20 cellular contexts compared by ENCODE assay signal in genomic region chr6:128499079-128499705, GRCh38. TPM values are rescaled to one million over a fixed set of nuclear protein-coding genes. Genes with fewer than 3 reads are reported as not detected.
DNase-seq lines count a peak whose midpoint lies in the region; ATAC-seq and TF ChIP-seq lines count a peak whose summit lies in the region.
"Had no signal": no experiment of that assay in that cellular context is flagged by ENCODE, and none has a peak within 500 bp of the region (broad histone marks: within the 10 kb centered on the region; RNA-seq: fewer than 3 reads in every experiment).

No MANE protein-coding gene starts in this region.

- peak overlapping the region in 1 of 2 donors; percentile 62 for H3K9ac ChIP-seq in colonic mucosa (ENCODE audit: low read depth in 2 of 2, low read length in 2 of 2)
- peak overlapping the region; percentile 13 to 73 for H3K9ac ChIP-seq in liver (ENCODE audit: low read depth in 1 of 2, low read length in 2 of 2)
- H3K9ac ChIP-seq: BLaER1 treated with 17β-estradiol and CSF1 and Interleukin-3, amounts not matched to agents 10 nM and 100 nM; GM23248 had no signal

- TF ChIP-seq POLR2A in breast epithelium (IDR thresholded peaks at IDR 0.05), result no peak

- H3K9me3 Mint-ChIP-seq in MCF 10A (ENCODE audit: unreplicated experiment), result no peaks in the 10 kb centered on the region
- H3K9me3 Mint-ChIP-seq in activated CD8-positive, alpha-beta memory T cell treated with anti-CD3 and anti-CD28 coated beads, Interleukin-2, amount 10 ng/mL, durations not matched to agents 7 days and 5 days (ENCODE audit: low read depth), result no peaks in the 10 kb centered on the region
- H3K9me3 Mint-ChIP-seq: activated T-helper 1 cell treated with anti-CD3 and anti-CD28 coated beads, Interleukin-12 subunit alpha, Interleukin-12 subunit beta, Interleukin-2, Interleukin-4 antibody, amounts not matched to agents 30 ng/mL and 10 ng/mL and 1 ng/mL, durations not matched to agents 14 hours and 24 hours and 36 hours; IgD-negative memory B cell; natural killer cell had no signal

- peaks cover 16% of the 10 kb centered on the region for H3K4me1 Mint-ChIP-seq in MCF 10A (ENCODE audit: insufficient read depth, unreplicated experiment)
- no peaks in the 10 kb centered on the region for H3K4me1 Mint-ChIP-seq in activated CD8-positive, alpha-beta memory T cell treated with anti-CD3 and anti-CD28 coated beads, Interleukin-2, amount 10 ng/mL, durations not matched to agents 7 days and 5 days
- H3K4me1 Mint-ChIP-seq: IgD-negative memory B cell, natural killer cell had no signal

- no peaks in the 10 kb centered on the region for H3K9me3 ChIP-seq in breast epithelium
- H3K9me3 ChIP-seq in colonic mucosa, result no peaks in the 10 kb centered on the region
- H3K9me3 ChIP-seq in liver (ENCODE audit: control insufficient read depth in 4 of 4, low read length in 3 of 4), result no peaks in the 10 kb centered on the region
- H3K9me3 ChIP-seq: BLaER1 treated with 17β-estradiol and CSF1 and Interleukin-3, amounts not matched to agents 10 nM and 100 nM; prostate gland had no signal

- WGBS in liver, result 21% methylated on average over 4 of the region's 4 CpGs

- H3K4me3 Mint-ChIP-seq in MCF 10A (ENCODE audit: unreplicated experiment), result no peak overlapping the region
- no peak overlapping the region for H3K4me3 Mint-ChIP-seq in activated CD8-positive, alpha-beta memory T cell treated with anti-CD3 and anti-CD28 coated beads, Interleukin-2, amount 10 ng/mL, durations not matched to agents 7 days and 5 days
- H3K4me3 Mint-ChIP-seq: activated naive CD8-positive, alpha-beta T cell; activated T-helper 1 cell treated with anti-CD3 and anti-CD28 coated beads, Interleukin-12 subunit alpha, Interleukin-12 subunit beta, Interleukin-2, Interleukin-4 antibody, amounts not matched to agents 30 ng/mL and 10 ng/mL and 1 ng/mL, durations not matched to agents 14 hours and 24 hours and 36 hours; IgD-negative memory B cell; natural killer cell had no signal

- H3K27me3 Mint-ChIP-seq in MCF 10A (ENCODE audit: insufficient read depth, unreplicated experiment), result no peaks in the 10 kb centered on the region
- peaks cover 16% of the 10 kb centered on the region for H3K27me3 Mint-ChIP-seq in activated CD8-positive, alpha-beta memory T cell treated with anti-CD3 and anti-CD28 coated beads, Interleukin-2, amount 10 ng/mL, durations not matched to agents 7 days and 5 days
- H3K27me3 Mint-ChIP-seq: activated naive CD8-positive, alpha-beta T cell; IgD-negative memory B cell had no signal

- H3K4me1 ChIP-seq in breast epithelium, result peaks cover 0 to 13% of the 10 kb centered on the region in 2 donors
- H3K4me1 ChIP-seq in colonic mucosa, result peaks cover 20% of the 10 kb centered on the region
- H3K4me1 ChIP-seq in liver (ENCODE audit: control insufficient read depth in 4 of 4, insufficient read depth in 4 of 4, low read length in 3 of 4), result peaks cover 7 to 46% (median 27%) of the 10 kb centered on the region in 4 donors
- H3K4me1 ChIP-seq: prostate gland had no signal

- H3K36me3 ChIP-seq in breast epithelium (no peaks in the 10 kb centered on the region), colonic mucosa (no peaks in the 10 kb centered on the region), liver (ENCODE audit: control insufficient read depth in 4 of 4, insufficient read depth in 3 of 4, low read depth in 1 of 4, low read length in 3 of 4) (no peaks in the 10 kb centered on the region)
- H3K36me3 ChIP-seq: BLaER1 treated with 17β-estradiol and CSF1 and Interleukin-3, amounts not matched to agents 10 nM and 100 nM; prostate gland had no signal

- intact Hi-C loops in MCF 10A (cut with micrococcal nuclease), result no loop called here
- intact Hi-C loops in breast epithelium (cut with DNase I; ENCODE audit: low total_unique reads), result loop anchor here (10.0 kb wide), 1 partner anchor 1186 kb away; no protein-coding TSS in a partner anchor
- intact Hi-C loops in colonic mucosa (cut with DNase I), result no loop called here

- CTCF ChIA-PET in MCF 10A (lab: Yijun Ruan, JAX), result interaction anchor here (0.6 to 1.7 kb wide), 3 partner anchors 9 to 132 kb away, joined by 3 to 5 read pairs (median 3); no protein-coding TSS in a partner anchor
- CTCF ChIA-PET in activated CD8-positive, alpha-beta memory T cell treated with anti-CD3 and anti-CD28 coated beads, Interleukin-2, amount 10 ng/mL, durations not matched to agents 7 days and 5 days (lab: Charles Lee), result interaction anchor here (0.6 to 1.6 kb wide), 3 partner anchors 9 to 762 kb away, joined by 3 to 4 read pairs (median 4); partner anchors contain the start of gene PTPRK

- DNase-seq in MCF 10A (ENCODE audit: unreplicated experiment) (no peak), breast epithelium (ENCODE audit: low spot score in 2 of 2) (no peak), colonic mucosa (no peak)
- no peak for DNase-seq in activated CD8-positive, alpha-beta memory T cell treated with anti-CD3 and anti-CD28 coated beads, Interleukin-2, amount 10 ng/mL, durations not matched to agents 7 days and 5 days
- no peak for DNase-seq in effector CD4-positive, alpha-beta T cell
- DNase-seq: activated CD4-positive, CD25-positive, alpha-beta regulatory T cell; activated CD8-positive, alpha-beta memory T cell treated with anti-CD3 and anti-CD28 coated beads for 24 hours; natural killer cell; NCI-H2081 treated with DMSO at 0.1 percent for 48 hours; NCI-H526; SHP77 treated with DMSO at 0.1 percent for 48 hours had no signal

- ATAC-seq in activated CD8-positive, alpha-beta memory T cell treated with anti-CD3 and anti-CD28 coated beads, Interleukin-2, amount 10 ng/mL, durations not matched to agents 7 days and 5 days, result no peak
- no peak for ATAC-seq in HG02588 (IDR thresholded peaks at IDR 0.05; ENCODE audit: unreplicated experiment)
- no peak for ATAC-seq in HG03135 (IDR thresholded peaks at IDR 0.05; ENCODE audit: unreplicated experiment)
- ATAC-seq: natural killer cell had no signal

- peak in 1 of 2 donors; percentile 25 for TF ChIP-seq RAD21 in liver (IDR thresholded peaks at IDR 0.05)

- H3K27ac Mint-ChIP-seq in MCF 10A (ENCODE audit: low read depth, unreplicated experiment), result peak overlapping the region; percentile 36
- H3K27ac Mint-ChIP-seq in activated CD8-positive, alpha-beta memory T cell treated with anti-CD3 and anti-CD28 coated beads, Interleukin-2, amount 10 ng/mL, durations not matched to agents 7 days and 5 days, result no peak overlapping the region
- H3K27ac Mint-ChIP-seq: activated naive CD8-positive, alpha-beta T cell; activated T-helper 1 cell treated with anti-CD3 and anti-CD28 coated beads, Interleukin-12 subunit alpha, Interleukin-12 subunit beta, Interleukin-2, Interleukin-4 antibody, amounts not matched to agents 30 ng/mL and 10 ng/mL and 1 ng/mL, durations not matched to agents 14 hours and 24 hours and 36 hours; IgD-negative memory B cell; natural killer cell had no signal

- no TSS peak for BruUV-seq in MCF 10A (replicated peaks; lab: Mats Ljungman, UMichigan)

- POLR2A ChIA-PET in MCF 10A (lab: Yijun Ruan, JAX), result interaction anchor here (0.6 to 2.3 kb wide), 8 partner anchors 9 to 107 kb away, joined by 3 to 15 read pairs (median 4); partner anchors contain the start of gene PTPRK

- H3K4me3 ChIP-seq in breast epithelium (no peak overlapping the region), colonic mucosa (no peak overlapping the region), liver (ENCODE audit: low read depth in 1 of 3, low read length in 3 of 3) (peak overlapping the region in 1 of 3 donors; percentile 15)
- H3K4me3 ChIP-seq: BLaER1 treated with 17β-estradiol and CSF1 and Interleukin-3, amounts not matched to agents 10 nM and 100 nM; GM23248; prostate gland had no signal

- TF ChIP-seq CTCF in MCF 10A (IDR thresholded peaks at IDR 0.05; ENCODE audit: unreplicated experiment) (no peak), breast epithelium (IDR thresholded peaks at IDR 0.05) (no peak), colonic mucosa (IDR thresholded peaks at IDR 0.05) (no peak), liver (IDR thresholded peaks at IDR 0.05; ENCODE audit: low read depth, low read length, missing input control) (no peak)

- H3K27me3 ChIP-seq in breast epithelium (no peaks in the 10 kb centered on the region), colonic mucosa (no peaks in the 10 kb centered on the region), liver (ENCODE audit: control insufficient read depth in 4 of 4, insufficient read depth in 4 of 4, low read length in 3 of 4) (no peaks in the 10 kb centered on the region)
- H3K27me3 ChIP-seq: BLaER1 treated with 17β-estradiol and CSF1 and Interleukin-3, amounts not matched to agents 10 nM and 100 nM had no signal

- H3K27ac ChIP-seq in breast epithelium (peak overlapping the region in 1 of 2 donors; percentile 54), colonic mucosa (peak overlapping the region; percentile 83), liver (ENCODE audit: low read depth in 1 of 2, low read length in 2 of 2) (peak overlapping the region; percentile 85 to 93)
- H3K27ac ChIP-seq: BLaER1 treated with 17β-estradiol and CSF1 and Interleukin-3, amounts not matched to agents 10 nM and 100 nM; GM23248; prostate gland had no signal

- H3K36me3 Mint-ChIP-seq in MCF 10A (ENCODE audit: insufficient read depth, unreplicated experiment), result no peaks in the 10 kb centered on the region
- no peaks in the 10 kb centered on the region for H3K36me3 Mint-ChIP-seq in activated CD8-positive, alpha-beta memory T cell treated with anti-CD3 and anti-CD28 coated beads, Interleukin-2, amount 10 ng/mL, durations not matched to agents 7 days and 5 days
- H3K36me3 Mint-ChIP-seq: IgD-negative memory B cell, natural killer cell had no signal

TF ChIP-seq in liver, 16 proteins besides CTCF, POLR2A, EP300 and RAD21 (continues in another document):
- peak in 1 of 2 donors; percentile 39 for TF ChIP-seq JUND (IDR thresholded peaks at IDR 0.05)
- no peak for TF ChIP-seq EGR1 (IDR thresholded peaks at IDR 0.05; ENCODE audit: low read depth in 2 of 2)
- peak; percentile 49 for TF ChIP-seq HNF4G (IDR thresholded peaks at IDR 0.05)
- no peak for TF ChIP-seq TAF1 (conservative IDR thresholded peaks at IDR 0.05)
- TF ChIP-seq RXRA (IDR thresholded peaks at IDR 0.05), result peak in 1 of 2 donors; percentile 30
- no peak for TF ChIP-seq FOXA2 (IDR thresholded peaks at IDR 0.05)
- peak; percentile 58 for TF ChIP-seq SP1 (IDR thresholded peaks at IDR 0.05)

RNA-seq across cellular contexts. Expression of gene PTPRK, which starts 21.2 kb away (rescaled TPM):
- 50.2 and 55.5 TPM in 2 replicates for total RNA-seq in MCF 10A (2022)
- 100 to 1,000 TPM in 1 of 3 donors, 10 to 100 TPM in 2; 29.1 to 134 (median 77.0) TPM for total RNA-seq in breast epithelium
- 100 to 1,000 TPM in 1 of 2 donors, 10 to 100 TPM in 1; 94.1 to 117 TPM for total RNA-seq in colonic mucosa
- 10 to 100 TPM; 25.9 to 61.2 TPM for total RNA-seq in liver
- polyA plus RNA-seq in liver, result 10 to 100 TPM; 12.1 to 32.3 TPM
- 1 to 10 TPM; 2.6 to 7.8 TPM for total RNA-seq in activated CD8-positive, alpha-beta memory T cell treated with anti-CD3 and anti-CD28 coated beads, Interleukin-2, amount 10 ng/mL, durations not matched to agents 7 days and 5 days
